Comparison of ENCODE assay signal across 27 cellular contexts in the genomic region with DNA sequence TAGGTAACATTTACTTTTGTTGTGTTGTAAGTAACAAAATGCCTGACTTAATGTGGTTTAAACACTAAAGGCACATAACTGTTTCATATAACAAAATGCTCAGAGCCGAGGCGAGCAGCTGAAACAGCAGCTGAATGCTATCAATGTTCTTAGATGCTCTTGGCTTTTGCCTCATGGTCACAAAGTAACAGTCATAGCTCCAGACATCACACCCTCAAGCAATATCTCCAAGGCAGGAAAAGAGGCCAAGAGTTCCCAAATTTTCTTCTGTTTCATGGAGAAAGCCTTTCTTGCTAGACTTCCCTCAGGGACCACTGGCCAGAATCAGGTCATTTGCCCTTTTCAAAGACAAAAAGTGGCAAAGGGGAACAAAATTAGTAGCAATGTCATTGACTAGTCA.
"Had no signal": no experiment of that assay in that cellular context is flagged by ENCODE, and none has a peak within 500 bp of the region (broad histone marks: within the 10 kb centered on the region; RNA-seq: fewer than 3 reads in every experiment).

No MANE protein-coding gene starts in this region.

- DNase-seq: stimulated activated CD4-positive, alpha-beta T cell treated with anti-CD3 and anti-CD28 coated beads, Interleukin-2, amount 100 ng/mL, for 48 hours; stimulated activated CD4-positive, alpha-beta T cell treated with anti-CD3 and anti-CD28 coated beads, Interleukin-4, amount 100 ng/mL, for 1 hour; stimulated activated CD4-positive, alpha-beta T cell treated with anti-CD3 and anti-CD28 coated beads, Interleukin-4, amount 100 ng/mL, for 24 hours; stimulated activated CD4-positive, alpha-beta T cell treated with anti-CD3 and anti-CD28 coated beads, Interleukin-4, amount 100 ng/mL, for 4 hours; stimulated activated CD8-positive, alpha-beta memory T cell treated with anti-CD3 and anti-CD28 coated beads, Interleukin-4, amount 100 ng/mL, for 48 hours; stimulated activated naive B cell treated with anti-CD40 and anti-IgM and Interleukin-4, amounts not matched to agents 10 μg/mL and 1 μg/mL and 100 μg/mL, for 72 hours; stimulated activated naive CD4-positive, alpha-beta T cell; stimulated activated naive CD4-positive, alpha-beta T cell treated with Interleukin-2 at 50 U/mL for 16 hours; stimulated activated naive CD8-positive, alpha-beta T cell treated with anti-CD3 and anti-CD28 coated beads, Interleukin-15, amount 100 ng/mL, for 72 hours; stimulated activated naive CD8-positive, alpha-beta T cell treated with anti-CD3 and anti-CD28 coated beads, Interleukin-15, Interleukin-2, amounts not matched to agents 100 U/mL and 50 U/mL, for 24 hours; stomach; substantia nigra; testis; thyroid gland; tibial artery; transverse colon; trophoblast cell; upper lobe of left lung; upper lobe of right lung; uterus had no signal

- H3K36me3 ChIP-seq: stomach, suprapubic skin, thoracic aorta, thyroid gland, tibial artery, tibial nerve, transverse colon, upper lobe of left lung, upper lobe of right lung, uterus, vagina had no signal

- H3K4me3 ChIP-seq: stomach, suprapubic skin, testis, thoracic aorta, thyroid gland, tibial artery, tibial nerve, transverse colon, upper lobe of left lung, upper lobe of right lung, uterus, vagina had no signal

- H3K27ac ChIP-seq: stomach, suprapubic skin, testis, thoracic aorta, thyroid gland, tibial artery, tibial nerve, transverse colon, upper lobe of left lung, upper lobe of right lung, uterus, vagina had no signal

- ATAC-seq: stimulated activated effector memory CD8-positive, alpha-beta T cell treated with anti-CD3 and anti-CD28 coated beads, Interleukin-12 subunit alpha, Interleukin-12 subunit beta, amount 100 ng/mL, for 72 hours; stimulated activated memory B cell treated with anti-CD40 and anti-IgM and Interleukin-4, amounts not matched to agents 10 μg/mL and 1 μg/mL and 100 μg/mL, for 72 hours; stimulated activated naive B cell treated with anti-CD40 and anti-IgM and Interleukin-4, amounts not matched to agents 10 μg/mL and 1 μg/mL and 100 μg/mL, for 72 hours; stimulated activated naive CD8-positive, alpha-beta T cell treated with anti-CD3 and anti-CD28 coated beads, Interleukin-15, amount 100 ng/mL, for 72 hours; stimulated activated naive CD8-positive, alpha-beta T cell treated with anti-CD3 and anti-CD28 coated beads, Interleukin-15, Interleukin-2, amounts not matched to agents 100 U/mL and 50 U/mL, for 24 hours; upper lobe of right lung had no signal

- H3K4me1 ChIP-seq: stomach, suprapubic skin, testis, tibial artery, tibial nerve, transverse colon, upper lobe of left lung, upper lobe of right lung, uterus, vagina had no signal

- H3K27me3 ChIP-seq: testis, thyroid gland, upper lobe of left lung, upper lobe of right lung, uterus, vagina had no signal

- H3K9me3 ChIP-seq: stomach, suprapubic skin, testis, thoracic aorta, thyroid gland, tibial artery, transverse colon, upper lobe of left lung, upper lobe of right lung, uterus, vagina had no signal

- FAIRE-seq: urothelium cell line had no signal
